Comparison of ENCODE assay signal across 18 cellular contexts in genomic region chr14:74503256-74503972, GRCh38. TPM values are rescaled to one million over a fixed set of nuclear protein-coding genes. Genes with fewer than 3 reads are reported as not detected.
DNase-seq lines count a peak whose midpoint lies in the region; ATAC-seq lines count a peak whose summit lies in the region.
"Had no signal": no experiment of that assay in that cellular context is flagged by ENCODE, and none has a peak within 500 bp of the region (broad histone marks: within the 10 kb centered on the region; RNA-seq: fewer than 3 reads in every experiment).

No MANE protein-coding gene starts in this region.

- no peaks in the 10 kb centered on the region for H3K36me3 Mint-ChIP-seq in activated naive CD8-positive, alpha-beta T cell treated with anti-CD3 and anti-CD28 coated beads, Interleukin-2, amount 10 ng/mL, durations not matched to agents 7 days and 5 days
- H3K36me3 Mint-ChIP-seq in activated naive CD8-positive, alpha-beta T cell treated with anti-CD3 and anti-CD28 coated beads for 36 hours = no peaks in the 10 kb centered on the region

- peaks cover 1% of the 10 kb centered on the region for H3K4me1 Mint-ChIP-seq in activated naive CD8-positive, alpha-beta T cell treated with anti-CD3 and anti-CD28 coated beads, Interleukin-2, amount 10 ng/mL, durations not matched to agents 7 days and 5 days
- no peaks in the 10 kb centered on the region for H3K4me1 Mint-ChIP-seq in activated naive CD8-positive, alpha-beta T cell treated with anti-CD3 and anti-CD28 coated beads for 36 hours

- ATAC-seq in activated naive CD8-positive, alpha-beta T cell treated with anti-CD3 and anti-CD28 coated beads, Interleukin-2, amount 10 ng/mL, durations not matched to agents 7 days and 5 days (ENCODE audit: low read depth) = no peak
- no peak for ATAC-seq in left lobe of liver

- H3K27ac Mint-ChIP-seq in activated naive CD8-positive, alpha-beta T cell treated with anti-CD3 and anti-CD28 coated beads, Interleukin-2, amount 10 ng/mL, durations not matched to agents 7 days and 5 days = no peak overlapping the region
- H3K27ac Mint-ChIP-seq in activated naive CD8-positive, alpha-beta T cell treated with anti-CD3 and anti-CD28 coated beads for 36 hours = no peak overlapping the region

- H3K4me3 Mint-ChIP-seq in activated naive CD8-positive, alpha-beta T cell treated with anti-CD3 and anti-CD28 coated beads, Interleukin-2, amount 10 ng/mL, durations not matched to agents 7 days and 5 days = no peak overlapping the region
- no peak overlapping the region for H3K4me3 Mint-ChIP-seq in activated naive CD8-positive, alpha-beta T cell treated with anti-CD3 and anti-CD28 coated beads for 36 hours
- H3K4me3 Mint-ChIP-seq: CD8-positive, alpha-beta memory T cell had no signal

- POLR2A ChIA-PET in activated naive CD8-positive, alpha-beta T cell treated with anti-CD3 and anti-CD28 coated beads, Interleukin-2, amount 10 ng/mL, durations not matched to agents 7 days and 5 days (lab: Charles Lee) = interaction anchor here (1.2 kb wide), 1 partner anchor 8 kb away, joined by 3 read pairs; no protein-coding TSS in a partner anchor

- peaks cover 6% of the 10 kb centered on the region for H3K27me3 Mint-ChIP-seq in activated naive CD8-positive, alpha-beta T cell treated with anti-CD3 and anti-CD28 coated beads, Interleukin-2, amount 10 ng/mL, durations not matched to agents 7 days and 5 days
- peaks cover 3% of the 10 kb centered on the region for H3K27me3 Mint-ChIP-seq in activated naive CD8-positive, alpha-beta T cell treated with anti-CD3 and anti-CD28 coated beads for 36 hours

- DNase-seq in activated naive CD8-positive, alpha-beta T cell treated with anti-CD3 and anti-CD28 coated beads, Interleukin-2, amount 10 ng/mL, durations not matched to agents 7 days and 5 days = peak; percentile 19
- no peak for DNase-seq in activated naive CD8-positive, alpha-beta T cell treated with anti-CD3 and anti-CD28 coated beads for 36 hours
- DNase-seq in HUDEP-2 (lab: John Stamatoyannopoulos, UW; ENCODE audit: unreplicated experiment in 76 of 76) (peak in 65 of 76 experiments; percentile 4 to 75 (median 49)), left lobe of liver (ENCODE audit: low spot score) (peak; percentile 42), ureter (ENCODE audit: low spot score) (peak; percentile 43), NCI-H2227 treated with DMSO at 0.1 percent for 48 hours (lab: John Stamatoyannopoulos, UW) (no peak), NCI-H345 (lab: John Stamatoyannopoulos, UW) (no peak), NCI-H2196 (lab: John Stamatoyannopoulos, UW; ENCODE audit: unreplicated experiment) (no peak)
- DNase-seq: BE2C; CD8-positive, alpha-beta memory T cell; DMS53; EL; GM23248; KG1; NCI-H1105 treated with DMSO at 0.1 percent for 48 hours; NCI-H1694 treated with DMSO at 0.1 percent for 48 hours; NCI-H226; NCI-H524 treated with DMSO at 0.1 percent for 48 hours had no signal

- H3K9me3 Mint-ChIP-seq in activated naive CD8-positive, alpha-beta T cell treated with anti-CD3 and anti-CD28 coated beads, Interleukin-2, amount 10 ng/mL, durations not matched to agents 7 days and 5 days = no peaks in the 10 kb centered on the region
- H3K9me3 Mint-ChIP-seq in activated naive CD8-positive, alpha-beta T cell treated with anti-CD3 and anti-CD28 coated beads for 36 hours = no peaks in the 10 kb centered on the region
- H3K9me3 Mint-ChIP-seq: CD8-positive, alpha-beta memory T cell had no signal

RNA-seq across cellular contexts. Expression of gene ISCA2, which starts 9.8 kb away (rescaled TPM):
- total RNA-seq in activated naive CD8-positive, alpha-beta T cell treated with anti-CD3 and anti-CD28 coated beads, Interleukin-2, amount 10 ng/mL, durations not matched to agents 7 days and 5 days = 10 to 100 TPM; 31.2 to 34.5 TPM
- total RNA-seq in activated naive CD8-positive, alpha-beta T cell treated with anti-CD3 and anti-CD28 coated beads for 36 hours = 10 to 100 TPM; 29.7 to 31.0 TPM
- total RNA-seq in left lobe of liver = 10.0 TPM
- 25.6 TPM for total RNA-seq in ureter

RNA-seq across cellular contexts. Expression of gene NPC2, which starts 10.3 kb away (rescaled TPM):
- 10 to 100 TPM; 39.5 to 42.1 TPM for total RNA-seq in activated naive CD8-positive, alpha-beta T cell treated with anti-CD3 and anti-CD28 coated beads, Interleukin-2, amount 10 ng/mL, durations not matched to agents 7 days and 5 days
- total RNA-seq in activated naive CD8-positive, alpha-beta T cell treated with anti-CD3 and anti-CD28 coated beads for 36 hours = 10 to 100 TPM; 12.5 to 14.2 TPM
- total RNA-seq in left lobe of liver (35.4 TPM), ureter (175 TPM)

Comparison
In these comparisons a context has a peak if more than half of its experiments do, and no peak if none do; other contexts are left out.
1. DNase-seq: peak in activated naive CD8-positive, alpha-beta T cell treated with anti-CD3 and anti-CD28 coated beads, Interleukin-2, amount 10 ng/mL, durations not matched to agents 7 days and 5 days (single experiment), HUDEP-2 (65 of 76), left lobe of liver (single experiment) and ureter (single experiment); none in activated naive CD8-positive, alpha-beta T cell treated with anti-CD3 and anti-CD28 coated beads for 36 hours (single experiment), NCI-H2227 treated with DMSO at 0.1 percent for 48 hours (single experiment), NCI-H345 (single experiment) and NCI-H2196 (single experiment).